Comparison of ENCODE assay signal across 24 cellular contexts in genomic region chr6:157058574-157058973, GRCh38.
DNase-seq lines count a peak whose midpoint lies in the region; ATAC-seq, FAIRE-seq and TF ChIP-seq lines count a peak whose summit lies in the region.
"Had no signal": no experiment of that assay in that cellular context is flagged by ENCODE, and none has a peak within 500 bp of the region (broad histone marks: within the 10 kb centered on the region; RNA-seq: fewer than 3 reads in every experiment).

No MANE protein-coding gene starts in this region.

- FAIRE-seq in small intestine (lab: Jason Lieb, UNC) = no peak
- FAIRE-seq: HTR-8/SVneo, keratinocyte had no signal

- intact Hi-C loops in activated CD8-positive, alpha-beta T cell treated with anti-CD3 and anti-CD28 coated beads for 36 hours (cut with micrococcal nuclease) = no loop called here

- peaks cover 63% of the 10 kb centered on the region for H3K4me1 Mint-ChIP-seq in activated CD8-positive, alpha-beta T cell treated with anti-CD3 and anti-CD28 coated beads for 36 hours (ENCODE audit: low read depth)
- H3K4me1 Mint-ChIP-seq in activated CD8-positive, alpha-beta T cell treated with anti-CD3 and anti-CD28 coated beads, Interleukin-2, amount 10 ng/mL, durations not matched to agents 7 days and 5 days (ENCODE audit: low read depth) = peaks cover 40% of the 10 kb centered on the region
- H3K4me1 Mint-ChIP-seq in activated T-helper 17 cell treated with anti-CD3 and anti-CD28 coated beads, Interleukin-2, amount 50 U/mL, for 72 hours = peaks cover 31% of the 10 kb centered on the region
- peaks cover 23% of the 10 kb centered on the region for H3K4me1 Mint-ChIP-seq in nephron progenitor cell

- H3K27me3 ChIP-seq in small intestine (ENCODE audit: control insufficient read depth in 2 of 2, insufficient read depth in 2 of 2, low read length in 2 of 2) = no peaks in the 10 kb centered on the region
- H3K27me3 ChIP-seq: BE2C, breast epithelium, uterus had no signal

- no peak for ATAC-seq in activated CD8-positive, alpha-beta T cell treated with anti-CD3 and anti-CD28 coated beads for 36 hours
- no peak for ATAC-seq in activated CD8-positive, alpha-beta T cell treated with anti-CD3 and anti-CD28 coated beads, Interleukin-2, amount 10 ng/mL, durations not matched to agents 7 days and 5 days
- ATAC-seq in HG02678 (IDR thresholded peaks at IDR 0.05; ENCODE audit: unreplicated experiment) = peak; percentile 91
- ATAC-seq in activated T-helper 17 cell treated with anti-CD3 and anti-CD28 coated beads, Interleukin-2, amount 50 U/mL, for 72 hours (replicated peaks) = no peak
- ATAC-seq in esophagus mucosa = no peak
- ATAC-seq: naive thymus-derived CD8-positive, alpha-beta T cell; psoas muscle had no signal

- no peak for TF ChIP-seq CTCF in activated CD8-positive, alpha-beta T cell treated with anti-CD3 and anti-CD28 coated beads for 36 hours (IDR thresholded peaks at IDR 0.05)
- TF ChIP-seq CTCF in nephron progenitor cell (IDR thresholded peaks at IDR 0.05) = no peak

- no peaks in the 10 kb centered on the region for H3K9me3 ChIP-seq in small intestine (ENCODE audit: control insufficient read depth, low read depth)
- H3K9me3 ChIP-seq: BE2C, uterus had no signal

- H3K4me1 ChIP-seq in small intestine (ENCODE audit: control insufficient read depth in 2 of 2, insufficient read depth in 1 of 2, low read depth in 1 of 2, low read length in 1 of 2) = peaks cover 2 to 7% of the 10 kb centered on the region in 2 donors

- H3K4me3 ChIP-seq in small intestine (ENCODE audit: low read depth in 1 of 2, low read length in 2 of 2) = no peak overlapping the region
- H3K4me3 ChIP-seq: breast epithelium, psoas muscle, skin epidermis, uterus had no signal

- peaks cover 2% of the 10 kb centered on the region for H3K9me3 Mint-ChIP-seq in activated CD8-positive, alpha-beta T cell treated with anti-CD3 and anti-CD28 coated beads for 36 hours
- no peaks in the 10 kb centered on the region for H3K9me3 Mint-ChIP-seq in activated CD8-positive, alpha-beta T cell treated with anti-CD3 and anti-CD28 coated beads, Interleukin-2, amount 10 ng/mL, durations not matched to agents 7 days and 5 days (ENCODE audit: insufficient read depth)
- H3K9me3 Mint-ChIP-seq in activated T-helper 17 cell treated with anti-CD3 and anti-CD28 coated beads, Interleukin-2, amount 50 U/mL, for 72 hours = no peaks in the 10 kb centered on the region
- H3K9me3 Mint-ChIP-seq in nephron progenitor cell = peaks cover 20% of the 10 kb centered on the region
- H3K9me3 Mint-ChIP-seq: naive thymus-derived CD8-positive, alpha-beta T cell had no signal

- WGBS in small intestine, 3 donors = 84 to 92% (median 86%) methylated on average over 9 of the region's 9 CpGs

- CTCF ChIA-PET in activated CD8-positive, alpha-beta T cell treated with anti-CD3 and anti-CD28 coated beads for 36 hours (lab: Charles Lee) = interaction anchor here (1.2 to 2.7 kb wide), 3 partner anchors 10 to 24 kb away, joined by 3 to 10 read pairs (median 3); no protein-coding TSS in a partner anchor
- CTCF ChIA-PET in activated CD8-positive, alpha-beta T cell treated with anti-CD3 and anti-CD28 coated beads, Interleukin-2, amount 10 ng/mL, durations not matched to agents 7 days and 5 days (lab: Charles Lee) = interaction anchor here (1.0 to 1.4 kb wide), 2 partner anchors 13 to 98 kb away, joined by 3 to 7 read pairs; no protein-coding TSS in a partner anchor

- H3K27ac ChIP-seq in small intestine (ENCODE audit: low read depth in 1 of 2, low read length in 1 of 2) = no peak overlapping the region
- H3K27ac ChIP-seq: psoas muscle, skin epidermis, uterus had no signal

- peak; percentile 42 for DNase-seq in activated CD8-positive, alpha-beta T cell treated with anti-CD3 and anti-CD28 coated beads for 36 hours
- DNase-seq in activated CD8-positive, alpha-beta T cell treated with anti-CD3 and anti-CD28 coated beads, Interleukin-2, amount 10 ng/mL, durations not matched to agents 7 days and 5 days = no peak
- DNase-seq in nephron progenitor cell (no peak), small intestine (no peak), midbrain (lab: John Stamatoyannopoulos, UW) (no peak)
- DNase-seq: activated CD4-positive, alpha-beta memory T cell treated with anti-CD3 and anti-CD28 coated beads for 36 hours; BE2C; DMS 273 treated with DMSO at 0.1 percent for 48 hours; GDM1; hypothalamus; naive thymus-derived CD8-positive, alpha-beta T cell; NCI-H1092 treated with DMSO at 0.1 percent for 48 hours; NCI-H524 treated with DMSO at 0.1 percent for 48 hours; psoas muscle; stimulated activated CD4-positive, alpha-beta T cell treated with anti-CD3 and anti-CD28 coated beads, Interleukin-4, amount 100 ng/mL, for 24 hours; SW 1271; uterus had no signal

- H3K27me3 Mint-ChIP-seq in activated CD8-positive, alpha-beta T cell treated with anti-CD3 and anti-CD28 coated beads for 36 hours = no peaks in the 10 kb centered on the region
- no peaks in the 10 kb centered on the region for H3K27me3 Mint-ChIP-seq in activated CD8-positive, alpha-beta T cell treated with anti-CD3 and anti-CD28 coated beads, Interleukin-2, amount 10 ng/mL, durations not matched to agents 7 days and 5 days (ENCODE audit: low read depth)
- H3K27me3 Mint-ChIP-seq in activated T-helper 17 cell treated with anti-CD3 and anti-CD28 coated beads, Interleukin-2, amount 50 U/mL, for 72 hours = no peaks in the 10 kb centered on the region
- H3K27me3 Mint-ChIP-seq in nephron progenitor cell (ENCODE audit: low read depth, poor library complexity) = no peaks in the 10 kb centered on the region
- H3K27me3 Mint-ChIP-seq: activated CD4-positive, alpha-beta memory T cell treated with anti-CD3 and anti-CD28 coated beads for 36 hours; naive thymus-derived CD8-positive, alpha-beta T cell had no signal

- H3K27ac Mint-ChIP-seq in activated CD8-positive, alpha-beta T cell treated with anti-CD3 and anti-CD28 coated beads for 36 hours = peak overlapping the region; percentile 49
- no peak overlapping the region for H3K27ac Mint-ChIP-seq in activated CD8-positive, alpha-beta T cell treated with anti-CD3 and anti-CD28 coated beads, Interleukin-2, amount 10 ng/mL, durations not matched to agents 7 days and 5 days
- H3K27ac Mint-ChIP-seq in activated T-helper 17 cell treated with anti-CD3 and anti-CD28 coated beads, Interleukin-2, amount 50 U/mL, for 72 hours = peak overlapping the region; percentile 4
- peak overlapping the region; percentile 82 for H3K27ac Mint-ChIP-seq in nephron progenitor cell
- H3K27ac Mint-ChIP-seq: activated CD4-positive, alpha-beta memory T cell treated with anti-CD3 and anti-CD28 coated beads for 36 hours had no signal

- POLR2A ChIA-PET in activated CD8-positive, alpha-beta T cell treated with anti-CD3 and anti-CD28 coated beads for 36 hours (lab: Charles Lee) = interaction anchor here (0.8 to 1.2 kb wide), 2 partner anchors 9 to 10 kb away, joined by 3 to 4 read pairs; no protein-coding TSS in a partner anchor
- POLR2A ChIA-PET in activated CD8-positive, alpha-beta T cell treated with anti-CD3 and anti-CD28 coated beads, Interleukin-2, amount 10 ng/mL, durations not matched to agents 7 days and 5 days (lab: Charles Lee) = no interaction called here

- H3K36me3 ChIP-seq in small intestine (ENCODE audit: control insufficient read depth in 2 of 2, insufficient read depth in 2 of 2, low read length in 2 of 2) = no peaks in the 10 kb centered on the region
- H3K36me3 ChIP-seq: breast epithelium, uterus had no signal

- peaks cover 17% of the 10 kb centered on the region for H3K36me3 Mint-ChIP-seq in activated CD8-positive, alpha-beta T cell treated with anti-CD3 and anti-CD28 coated beads for 36 hours (ENCODE audit: low read depth)
- H3K36me3 Mint-ChIP-seq in activated CD8-positive, alpha-beta T cell treated with anti-CD3 and anti-CD28 coated beads, Interleukin-2, amount 10 ng/mL, durations not matched to agents 7 days and 5 days (ENCODE audit: low read depth) = peaks cover 20% of the 10 kb centered on the region
- H3K36me3 Mint-ChIP-seq in activated T-helper 17 cell treated with anti-CD3 and anti-CD28 coated beads, Interleukin-2, amount 50 U/mL, for 72 hours (ENCODE audit: low read depth) = peaks cover 6% of the 10 kb centered on the region
- peaks cover 32% of the 10 kb centered on the region for H3K36me3 Mint-ChIP-seq in nephron progenitor cell (ENCODE audit: low read depth)

- no peak overlapping the region for H3K4me3 Mint-ChIP-seq in activated CD8-positive, alpha-beta T cell treated with anti-CD3 and anti-CD28 coated beads for 36 hours
- H3K4me3 Mint-ChIP-seq in activated CD8-positive, alpha-beta T cell treated with anti-CD3 and anti-CD28 coated beads, Interleukin-2, amount 10 ng/mL, durations not matched to agents 7 days and 5 days = no peak overlapping the region
- H3K4me3 Mint-ChIP-seq in activated T-helper 17 cell treated with anti-CD3 and anti-CD28 coated beads, Interleukin-2, amount 50 U/mL, for 72 hours = no peak overlapping the region
- no peak overlapping the region for H3K4me3 Mint-ChIP-seq in nephron progenitor cell
- H3K4me3 Mint-ChIP-seq: activated CD4-positive, alpha-beta memory T cell treated with anti-CD3 and anti-CD28 coated beads for 36 hours; naive thymus-derived CD8-positive, alpha-beta T cell had no signal
